Comparison of ENCODE assay signal across 20 cellular contexts in genomic region chr18:48572402-48573126, GRCh38. TPM values are rescaled to one million over a fixed set of nuclear protein-coding genes. Genes with fewer than 3 reads are reported as not detected.
DNase-seq lines count a peak whose midpoint lies in the region; ATAC-seq and TF ChIP-seq lines count a peak whose summit lies in the region.
"Had no signal": no experiment of that assay in that cellular context is flagged by ENCODE, and none has a peak within 500 bp of the region (broad histone marks: within the 10 kb centered on the region; RNA-seq: fewer than 3 reads in every experiment).

No MANE protein-coding gene starts in this region.

- H3K4me3 ChIP-seq in Caco-2 (ENCODE audit: low read depth, low read length) (no peak overlapping the region), fibroblast of the aortic adventitia (ENCODE audit: low read depth, low read length) (no peak overlapping the region)
- H3K4me3 ChIP-seq: heart left ventricle, mucosa of descending colon had no signal

- CTCF ChIA-PET in Caco-2 (lab: Charles Lee) = no interaction called here

- no peaks in the 10 kb centered on the region for H3K9me3 Mint-ChIP-seq in Caco-2 (ENCODE audit: unreplicated experiment)
- H3K9me3 Mint-ChIP-seq in osteocyte (ENCODE audit: unreplicated experiment) = no peaks in the 10 kb centered on the region
- H3K9me3 Mint-ChIP-seq: activated naive CD4-positive, alpha-beta T cell treated with anti-CD3 and anti-CD28 coated beads for 36 hours had no signal

- no peaks in the 10 kb centered on the region for H3K27me3 ChIP-seq in Caco-2 (replicated peaks; ENCODE audit: control insufficient read depth, insufficient read depth, low read length)
- H3K27me3 ChIP-seq: heart left ventricle had no signal

- H3K27ac Mint-ChIP-seq in Caco-2 (ENCODE audit: unreplicated experiment) = peak overlapping the region; percentile 36
- peak overlapping the region; percentile 71 for H3K27ac Mint-ChIP-seq in osteocyte (ENCODE audit: unreplicated experiment)
- H3K27ac Mint-ChIP-seq: activated naive CD4-positive, alpha-beta T cell treated with anti-CD3 and anti-CD28 coated beads for 36 hours; activated T-cell treated with anti-CD3 and anti-CD28 coated beads, Interleukin-2, amount 50 U/mL, for 24 hours had no signal

- intact Hi-C loops in Caco-2 (cut with micrococcal nuclease; ENCODE audit: unreplicated experiment) (no loop called here), Right ventricle myocardium superior (cut with DNase I) (no loop called here)

- H3K9me3 ChIP-seq in Caco-2 = no peaks in the 10 kb centered on the region
- H3K9me3 ChIP-seq: heart left ventricle, mucosa of descending colon had no signal

- H3K4me1 Mint-ChIP-seq in Caco-2 (ENCODE audit: low read depth, unreplicated experiment) (no peaks in the 10 kb centered on the region), osteocyte (ENCODE audit: unreplicated experiment) (peaks cover 80% of the 10 kb centered on the region)

- BruUV-seq in Caco-2 (replicated peaks; lab: Mats Ljungman, UMichigan) = no TSS peak

- DNase-seq in Caco-2 (no peak), fibroblast of the aortic adventitia (ENCODE audit: low read depth) (peak; percentile 40), osteocyte (ENCODE audit: extremely low spot score, unreplicated experiment) (no peak), NCI-H526 treated with DMSO at 0.1 percent for 48 hours (lab: John Stamatoyannopoulos, UW) (no peak), Right ventricle myocardium superior (no peak)
- DNase-seq: ACHN; activated CD4-positive, alpha-beta T cell treated with anti-CD3 and anti-CD28 coated beads for 1 hour; activated naive CD4-positive, alpha-beta T cell treated with anti-CD3 and anti-CD28 coated beads for 36 hours; activated T-cell treated with anti-CD3 and anti-CD28 coated beads, Interleukin-2, amount 50 U/mL, for 24 hours; anterior cingulate cortex; DMS53; mucosa of descending colon; NCI-H2107; NCI-H524; stimulated activated CD8-positive, alpha-beta memory T cell treated with anti-CD3 and anti-CD28 coated beads, Interleukin-4, amount 100 ng/mL, for 48 hours had no signal

- no peak for ATAC-seq in HG03442 (IDR thresholded peaks at IDR 0.05; ENCODE audit: unreplicated experiment)
- no peak for ATAC-seq in HG02759 (IDR thresholded peaks at IDR 0.05; ENCODE audit: unreplicated experiment)
- ATAC-seq in Right ventricle myocardium superior (ENCODE audit: poor library complexity) = no peak
- ATAC-seq: heart left ventricle, mucosa of descending colon had no signal

- H3K4me3 Mint-ChIP-seq in Caco-2 (ENCODE audit: unreplicated experiment) (no peak overlapping the region), osteocyte (ENCODE audit: unreplicated experiment) (no peak overlapping the region)
- H3K4me3 Mint-ChIP-seq: activated naive CD4-positive, alpha-beta T cell treated with anti-CD3 and anti-CD28 coated beads for 36 hours; activated T-cell treated with anti-CD3 and anti-CD28 coated beads, Interleukin-2, amount 50 U/mL, for 24 hours; CD14-positive monocyte had no signal

- no peaks in the 10 kb centered on the region for H3K27me3 Mint-ChIP-seq in Caco-2 (ENCODE audit: insufficient read depth, unreplicated experiment)
- H3K27me3 Mint-ChIP-seq in osteocyte (ENCODE audit: unreplicated experiment) = no peaks in the 10 kb centered on the region

- no peak for TF ChIP-seq CTCF in Caco-2 (IDR thresholded peaks at IDR 0.05; ENCODE audit: insufficient read depth in 1 of 2, low read depth in 1 of 2, low read length in 1 of 2, severe bottlenecking in 1 of 2, unreplicated experiment in 1 of 2)
- no peak for TF ChIP-seq CTCF in fibroblast of the aortic adventitia (IDR thresholded peaks at IDR 0.05; ENCODE audit: insufficient read depth, low read length)
- no peak for TF ChIP-seq CTCF in osteocyte (IDR thresholded peaks at IDR 0.05)

- POLR2A ChIA-PET in Caco-2 (lab: Charles Lee) = no interaction called here

- H3K36me3 ChIP-seq in Caco-2 (ENCODE audit: control insufficient read depth, insufficient read depth, low read length) = no peaks in the 10 kb centered on the region

- no peaks in the 10 kb centered on the region for H3K4me1 ChIP-seq in Caco-2

- peak overlapping the region; percentile 99 for H3K27ac ChIP-seq in angular gyrus (ENCODE audit: low read depth, low read length)
- H3K27ac ChIP-seq: heart left ventricle had no signal

- H3K36me3 Mint-ChIP-seq in Caco-2 (ENCODE audit: insufficient read depth, unreplicated experiment) (no peaks in the 10 kb centered on the region), osteocyte (ENCODE audit: unreplicated experiment) (peaks cover 18% of the 10 kb centered on the region)

RNA-seq across cellular contexts. Expression of gene CTIF, which starts 33.7 kb away (rescaled TPM):
- total RNA-seq in Caco-2 (2022) (19.9 and 21.4 TPM in 2 replicates), fibroblast of the aortic adventitia (ENCODE audit: low replicate concordance) (29.0 and 30.7 TPM in 2 replicates), osteocyte (169 and 172 TPM in 2 replicates), Right ventricle myocardium superior (54.5 TPM)
